ENCODE assay signal across 1 cellular context in the genomic region with DNA sequence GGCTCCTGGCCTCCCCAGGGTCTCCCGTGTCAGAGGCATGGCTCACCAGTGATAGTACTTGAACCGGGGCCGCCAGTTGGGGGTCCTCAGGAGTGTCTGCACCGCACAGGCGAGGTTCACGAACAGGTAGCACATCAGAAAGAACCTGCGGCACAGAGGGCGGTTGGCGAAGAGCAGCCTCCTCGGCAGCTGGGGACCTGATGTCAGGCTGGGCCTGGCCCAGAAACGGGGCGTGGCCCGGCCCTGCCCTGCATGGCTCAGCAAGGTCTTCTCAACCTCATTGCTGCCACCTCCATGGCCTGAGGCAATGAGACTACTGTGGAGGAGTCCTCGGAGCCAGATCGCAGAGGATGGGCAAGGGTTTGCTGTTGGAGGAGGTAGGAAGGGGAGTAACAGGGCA.
TF ChIP-seq lines count a peak whose summit lies in the region.

No MANE protein-coding gene starts in this region.

TF ChIP-seq in IMR-90, 13 proteins besides CTCF, POLR2A, EP300 and RAD21:
- TF ChIP-seq NFE2L2 (IDR thresholded peaks at IDR 0.05; ENCODE audit: low read depth, low read length) (no peak), BHLHE40 (IDR thresholded peaks at IDR 0.05; ENCODE audit: low read depth, low read length) (no peak), SMC3 (IDR thresholded peaks at IDR 0.05; ENCODE audit: low read depth, low read length) (no peak), RCOR1 (IDR thresholded peaks at IDR 0.05; ENCODE audit: insufficient replicate concordance, low read length) (no peak), MXI1 (IDR thresholded peaks at IDR 0.05; ENCODE audit: borderline replicate concordance, low read depth, low read length) (no peak), FOS (IDR thresholded peaks at IDR 0.05; ENCODE audit: low read depth, low read length) (no peak), CHD1 (IDR thresholded peaks at IDR 0.05; ENCODE audit: low read depth, low read length) (no peak), CEBPB (IDR thresholded peaks at IDR 0.05; ENCODE audit: low read depth, low read length) (no peak), RFX5 (IDR thresholded peaks at IDR 0.05; ENCODE audit: low read depth, low read length) (no peak), MAFK (IDR thresholded peaks at IDR 0.05; ENCODE audit: low read depth, low read length) (no peak), MAZ (IDR thresholded peaks at IDR 0.05; ENCODE audit: borderline replicate concordance, low read depth, low read length) (no peak)
- TF ChIP-seq, protein P1, sequence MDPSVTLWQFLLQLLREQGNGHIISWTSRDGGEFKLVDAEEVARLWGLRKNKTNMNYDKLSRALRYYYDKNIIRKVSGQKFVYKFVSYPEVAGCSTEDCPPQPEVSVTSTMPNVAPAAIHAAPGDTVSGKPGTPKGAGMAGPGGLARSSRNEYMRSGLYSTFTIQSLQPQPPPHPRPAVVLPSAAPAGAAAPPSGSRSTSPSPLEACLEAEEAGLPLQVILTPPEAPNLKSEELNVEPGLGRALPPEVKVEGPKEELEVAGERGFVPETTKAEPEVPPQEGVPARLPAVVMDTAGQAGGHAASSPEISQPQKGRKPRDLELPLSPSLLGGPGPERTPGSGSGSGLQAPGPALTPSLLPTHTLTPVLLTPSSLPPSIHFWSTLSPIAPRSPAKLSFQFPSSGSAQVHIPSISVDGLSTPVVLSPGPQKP (IDR thresholded peaks at IDR 0.05; ENCODE audit: borderline replicate concordance, low read depth, low read length): no peak
- TF ChIP-seq, protein P2, sequence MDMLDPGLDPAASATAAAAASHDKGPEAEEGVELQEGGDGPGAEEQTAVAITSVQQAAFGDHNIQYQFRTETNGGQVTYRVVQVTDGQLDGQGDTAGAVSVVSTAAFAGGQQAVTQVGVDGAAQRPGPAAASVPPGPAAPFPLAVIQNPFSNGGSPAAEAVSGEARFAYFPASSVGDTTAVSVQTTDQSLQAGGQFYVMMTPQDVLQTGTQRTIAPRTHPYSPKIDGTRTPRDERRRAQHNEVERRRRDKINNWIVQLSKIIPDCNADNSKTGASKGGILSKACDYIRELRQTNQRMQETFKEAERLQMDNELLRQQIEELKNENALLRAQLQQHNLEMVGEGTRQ (IDR thresholded peaks at IDR 0.05; ENCODE audit: low read depth, low read length): no peak
TF ChIP-seq in IMR-90: peak in this region for 0.
